ENCODE assay signal across 12 cellular contexts in genomic region chr11:66143264-66143566, GRCh38.
A peak's percentile ranks its signal among the peaks of the same experiment; 100 is the strongest.
DNase-seq lines count a peak whose midpoint lies in the region; ATAC-seq and TF ChIP-seq lines count a peak whose summit lies in the region.
"Had no signal": no experiment of that assay in that cellular context is flagged by ENCODE, and none has a peak within 500 bp of the region (broad histone marks: within the 10 kb centered on the region; RNA-seq: fewer than 3 reads in every experiment).

No MANE protein-coding gene starts in this region.

- H3K36me3 Mint-ChIP-seq in activated B cell treated with CpG ODN at 0.5 μM for 24 hours (ENCODE audit: low read depth), result peaks cover 12% of the 10 kb centered on the region

- BruUV-seq in IMR-90 (replicated peaks; lab: Mats Ljungman, UMichigan), result no TSS peak

- peak overlapping the region; percentile 53; the same call in 1 of the 2 replicates for H3K23ac ChIP-seq in IMR-90 (ENCODE audit: low read depth, low read length)

- H2AFZ ChIP-seq in IMR-90 (replicated peaks; ENCODE audit: low read length, poor library complexity) (no peak overlapping the region), smooth muscle cell (ENCODE audit: low read depth) (no peak overlapping the region)

- TF ChIP-seq CTCF in IMR-90 (conservative IDR thresholded peaks at IDR 0.05; ENCODE audit: low read depth, low read length) (no peak), activated B cell treated with CpG ODN at 0.5 μM for 24 hours (IDR thresholded peaks at IDR 0.05) (no peak), smooth muscle cell (IDR thresholded peaks at IDR 0.05; ENCODE audit: borderline replicate concordance, insufficient read depth, poor library complexity, severe bottlenecking) (no peak), left ventricle myocardium inferior (IDR thresholded peaks at IDR 0.05; ENCODE audit: borderline replicate concordance) (no peak)

- H3K56ac ChIP-seq in IMR-90 (ENCODE audit: extremely low read depth, insufficient read depth, low read length), result no peak overlapping the region

- no peak overlapping the region for H2BK15ac ChIP-seq in IMR-90 (ENCODE audit: low read depth, low read length)

- no peak for TF ChIP-seq POLR2A in IMR-90 (IDR thresholded peaks at IDR 0.05; ENCODE audit: low read depth, low read length)

- WGBS in IMR-90 (ENCODE audit: extremely low coverage in 2 of 2, insufficient read length in 1 of 2), 2 experiments, result no CpG with 5 or more reads among the region's 3 CpGs
- WGBS in smooth muscle cell (ENCODE audit: low lambda C conversion rate), result 93% methylated on average over 3 of the region's 3 CpGs

- no peak overlapping the region for H3K14ac ChIP-seq in IMR-90 (replicated peaks; ENCODE audit: low read depth, low read length)

- no peak overlapping the region for H4K91ac ChIP-seq in IMR-90 (ENCODE audit: insufficient read depth, low read depth, low read length)

- H3K4me2 ChIP-seq in BLaER1 (peak overlapping the region; percentile 59; the same call in 1 of the 2 replicates), IMR-90 (ENCODE audit: low read depth, low read length) (no peak overlapping the region), smooth muscle cell (no peak overlapping the region)

- intact Hi-C loops in IMR-90 (cut with micrococcal nuclease), result loop anchor here (5.0 kb wide), 1 partner anchor 34 kb away; no protein-coding TSS in a partner anchor
- intact Hi-C loops in activated B cell treated with CpG ODN at 0.5 μM for 24 hours (cut with micrococcal nuclease), result no loop called here
- intact Hi-C loops in left ventricle myocardium inferior (cut with micrococcal nuclease), result no loop called here

- H3K27me3 Mint-ChIP-seq in activated B cell treated with CpG ODN at 0.5 μM for 24 hours, result no peaks in the 10 kb centered on the region

- dilution Hi-C loops in IMR-90 (cut with HindIII; ENCODE audit: low sequenced_read_pairs, unreplicated experiment), result no loop called here

- no peak for ATAC-seq in IMR-90 (ENCODE audit: low read depth)
- no peak for ATAC-seq in activated B cell treated with CpG ODN at 0.5 μM for 24 hours (ENCODE audit: low read depth)

- H2BK20ac ChIP-seq in IMR-90 (ENCODE audit: low read depth, low read length), result no peak overlapping the region

- no peak overlapping the region for H2BK120ac ChIP-seq in IMR-90 (ENCODE audit: low read depth, low read length)

- no peak overlapping the region for H4K5ac ChIP-seq in IMR-90 (ENCODE audit: low read depth, low read length)

- H3K36me3 ChIP-seq in BLaER1 (0 out of 2 replicates have a peak, but pooled peaks cover 4% of the 10 kb centered on the region), IMR-90 (ENCODE audit: control insufficient read depth, insufficient read depth, low read length) (no peaks in the 10 kb centered on the region), smooth muscle cell (ENCODE audit: low read depth) (peaks cover 8% of the 10 kb centered on the region), left ventricle myocardium inferior (no peaks in the 10 kb centered on the region)
- H3K36me3 ChIP-seq: HAP-1 had no signal

- no peak overlapping the region for H3K9ac ChIP-seq in BLaER1
- no peak overlapping the region for H3K9ac ChIP-seq in IMR-90 (ENCODE audit: low read depth, low read length)
- no peak overlapping the region for H3K9ac ChIP-seq in smooth muscle cell (ENCODE audit: low read depth)

- TF ChIP-seq RAD21 in IMR-90 (IDR thresholded peaks at IDR 0.05; ENCODE audit: low read length), result no peak

- H4K8ac ChIP-seq in IMR-90 (ENCODE audit: low read depth in 2 of 2, low read length in 2 of 2), result no peak overlapping the region

- H3K27me3 ChIP-seq in BLaER1 (no peaks in the 10 kb centered on the region), IMR-90 (ENCODE audit: control insufficient read depth, insufficient read depth, low read length) (no peaks in the 10 kb centered on the region), smooth muscle cell (ENCODE audit: low read depth) (no peaks in the 10 kb centered on the region), left ventricle myocardium inferior (ENCODE audit: low read depth) (no peaks in the 10 kb centered on the region)

- H3K4me3 Mint-ChIP-seq in activated B cell treated with CpG ODN at 0.5 μM for 24 hours, result no peak overlapping the region

- H2BK5ac ChIP-seq in IMR-90 (ENCODE audit: low read depth, low read length, poor library complexity, severe bottlenecking), result no peak overlapping the region

- H3F3A ChIP-seq in smooth muscle cell (ENCODE audit: low read depth), result no peaks in the 10 kb centered on the region

- H2AK5ac ChIP-seq in IMR-90 (ENCODE audit: low read depth, low read length), result no peak overlapping the region; the same call in 1 of the 2 replicates

- H3K18ac ChIP-seq in IMR-90 (ENCODE audit: low read depth, low read length), result no peak overlapping the region

- H3K4me3 ChIP-seq in BLaER1 (no peak overlapping the region), IMR-90 (ENCODE audit: insufficient read depth, low read depth, low read length) (no peak overlapping the region), smooth muscle cell (no peak overlapping the region), left ventricle myocardium inferior (no peak overlapping the region)
- H3K4me3 ChIP-seq: HAP-1 had no signal

- POLR2A ChIA-PET in IMR-90 (lab: Charles Lee; ENCODE audit: unreplicated experiment) (no interaction called here), activated B cell treated with CpG ODN at 0.5 μM for 24 hours (lab: Charles Lee) (no interaction called here)

- in situ Hi-C loops in IMR-90 (cut with MboI; ENCODE audit: low sequenced_read_pairs), result no loop called here
- in situ Hi-C loops in G401 (cut with HindIII; ENCODE audit: low sequenced_read_pairs), result no loop called here

- H3K4me1 ChIP-seq in BLaER1, result peaks cover 56% of the 10 kb centered on the region
- peaks cover 5% of the 10 kb centered on the region for H3K4me1 ChIP-seq in IMR-90 (ENCODE audit: control insufficient read depth, insufficient read depth, low read length)
- no peaks in the 10 kb centered on the region for H3K4me1 ChIP-seq in smooth muscle cell (ENCODE audit: low read depth)
- H3K4me1 ChIP-seq in left ventricle myocardium inferior, result peaks cover 24% of the 10 kb centered on the region

- H3K27ac Mint-ChIP-seq in activated B cell treated with CpG ODN at 0.5 μM for 24 hours, result peak overlapping the region; percentile 24

- H3K79me1 ChIP-seq in IMR-90 (ENCODE audit: low read depth in 1 of 2, low read length in 2 of 2), result peaks cover 16 to 55% of the 10 kb centered on the region in 2 experiments

- CTCF ChIA-PET in IMR-90 (lab: Yijun Ruan, JAX), result no interaction called here
- CTCF ChIA-PET in activated B cell treated with CpG ODN at 0.5 μM for 24 hours (lab: Charles Lee), result interaction anchor here (1.9 to 2.2 kb wide), 2 partner anchors 76 to 99 kb away, joined by 6 to 7 read pairs; no protein-coding TSS in a partner anchor

- H3K9me3 ChIP-seq in BLaER1 (no peaks in the 10 kb centered on the region), IMR-90 (ENCODE audit: control insufficient read depth, insufficient read depth, low read length) (peaks cover 3% of the 10 kb centered on the region), smooth muscle cell (replicated peaks; ENCODE audit: low read depth) (no peaks in the 10 kb centered on the region), left ventricle myocardium inferior (replicated peaks) (no peaks in the 10 kb centered on the region)
- H3K9me3 ChIP-seq: HAP-1 had no signal

- DNase-seq in IMR-90 (no peak), activated B cell treated with CpG ODN at 0.5 μM for 24 hours (no peak), smooth muscle cell (lab: John Stamatoyannopoulos, UW; ENCODE audit: unreplicated experiment) (no peak), retina (no peak), left ventricle myocardium inferior (no peak), G401 (ENCODE audit: low spot score) (no peak)
- DNase-seq: ACHN, NCI-H1436, NCI-H2029 treated with DMSO at 0.1 percent for 48 hours, NCI-H510A treated with DMSO at 0.1 percent for 48 hours had no signal

- peak overlapping the region; percentile 56 for H2AK9ac ChIP-seq in IMR-90 (replicated peaks; ENCODE audit: low read depth, low read length, poor library complexity)

- H4K20me1 ChIP-seq in BLaER1 (peaks cover 13% of the 10 kb centered on the region; the same call in 1 of the 2 replicates), IMR-90 (ENCODE audit: insufficient read depth, low read length) (0 out of 2 replicates have a peak, but pooled peaks cover 3% of the 10 kb centered on the region), smooth muscle cell (ENCODE audit: low read depth) (peaks cover 77% of the 10 kb centered on the region)

- H3K9me3 Mint-ChIP-seq in activated B cell treated with CpG ODN at 0.5 μM for 24 hours, result no peaks in the 10 kb centered on the region

- H3K9me1 ChIP-seq in IMR-90 (ENCODE audit: insufficient read depth, low read length), result peaks cover 19% of the 10 kb centered on the region

- H3K27ac ChIP-seq in BLaER1 (no peak overlapping the region), IMR-90 (ENCODE audit: insufficient read depth, low read length) (no peak overlapping the region), smooth muscle cell (ENCODE audit: low read depth) (peak overlapping the region; percentile 50), left ventricle myocardium inferior (replicated peaks) (no peak overlapping the region)

- peak overlapping the region; percentile 32; the same call in 1 of the 2 replicates for H3K4ac ChIP-seq in IMR-90 (ENCODE audit: low read depth, low read length)

- peaks cover 79% of the 10 kb centered on the region for H3K4me1 Mint-ChIP-seq in activated B cell treated with CpG ODN at 0.5 μM for 24 hours

- peaks cover 96% of the 10 kb centered on the region for H3K79me2 ChIP-seq in smooth muscle cell (ENCODE audit: low read depth)

TF ChIP-seq in IMR-90, 13 proteins besides CTCF, POLR2A, EP300 and RAD21 (continues in another document):
- TF ChIP-seq CHD1 (IDR thresholded peaks at IDR 0.05; ENCODE audit: low read depth, low read length) (no peak), MAZ (IDR thresholded peaks at IDR 0.05; ENCODE audit: borderline replicate concordance, low read depth, low read length) (no peak), ELK1 (IDR thresholded peaks at IDR 0.05; ENCODE audit: borderline replicate concordance, low read depth, low read length) (no peak), BHLHE40 (IDR thresholded peaks at IDR 0.05; ENCODE audit: low read depth, low read length) (no peak), RCOR1 (IDR thresholded peaks at IDR 0.05; ENCODE audit: insufficient replicate concordance, low read length) (no peak), MXI1 (IDR thresholded peaks at IDR 0.05; ENCODE audit: borderline replicate concordance, low read depth, low read length) (no peak), FOS (IDR thresholded peaks at IDR 0.05; ENCODE audit: low read depth, low read length) (no peak), CEBPB (IDR thresholded peaks at IDR 0.05; ENCODE audit: low read depth, low read length) (no peak)
